ENCODE assay signal across 21 cellular contexts in the genomic region with DNA sequence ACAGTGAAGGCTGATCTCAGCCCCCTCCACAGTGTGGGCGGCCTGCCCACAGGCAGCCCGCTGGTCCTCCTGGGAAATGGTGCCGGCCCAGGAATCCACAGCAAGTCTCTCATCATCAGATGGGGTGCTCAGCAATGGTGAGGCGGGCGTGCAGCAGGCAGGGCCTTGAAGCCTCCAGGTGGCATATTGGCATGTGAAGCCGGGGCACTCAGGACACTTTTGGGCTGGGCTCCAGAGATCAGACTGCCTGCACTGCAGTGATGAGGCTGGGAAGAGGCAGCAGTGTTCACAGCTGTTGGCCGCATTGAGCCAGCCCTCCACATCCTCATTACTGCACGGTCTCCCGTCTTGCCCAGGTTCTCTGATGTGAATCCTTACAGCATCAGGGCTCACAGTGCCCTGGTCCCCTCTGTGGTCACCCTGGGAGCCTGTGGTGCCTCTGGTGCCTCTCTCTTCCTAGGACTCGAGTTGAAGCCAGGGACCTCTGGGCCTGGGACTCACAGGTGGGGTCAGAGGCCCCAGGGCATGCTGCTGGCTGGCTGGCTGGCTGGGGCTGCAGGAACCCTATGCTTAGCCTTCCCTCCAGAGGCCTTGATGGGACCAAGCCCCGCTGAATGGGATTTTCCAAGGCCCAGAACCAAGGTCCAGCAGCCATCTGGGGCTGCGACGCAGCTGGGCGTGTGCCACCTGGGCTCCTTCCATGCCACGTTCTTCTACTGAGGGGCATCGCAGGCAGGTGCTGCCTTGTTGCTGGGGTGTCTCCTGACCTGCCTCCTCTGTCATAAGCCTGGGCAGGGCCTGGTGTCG. TPM values are rescaled to one million over a fixed set of nuclear protein-coding genes. Genes with fewer than 3 reads are reported as not detected.
DNase-seq lines count a peak whose midpoint lies in the region; ATAC-seq and TF ChIP-seq lines count a peak whose summit lies in the region.
"Had no signal": no experiment of that assay in that cellular context is flagged by ENCODE, and none has a peak within 500 bp of the region (broad histone marks: within the 10 kb centered on the region; RNA-seq: fewer than 3 reads in every experiment).

No MANE protein-coding gene starts in this region.

- no peaks in the 10 kb centered on the region for H3K79me2 ChIP-seq in osteoblast (ENCODE audit: insufficient read depth, low read length)

- no peak for TF ChIP-seq CTCF in left ventricle myocardium inferior (IDR thresholded peaks at IDR 0.05; ENCODE audit: borderline replicate concordance)
- TF ChIP-seq CTCF in chondrocyte (IDR thresholded peaks at IDR 0.05), result no peak
- TF ChIP-seq CTCF in osteoblast (IDR thresholded peaks at IDR 0.05; ENCODE audit: extremely low read depth, low read depth, low read length), result no peak

- H3K27me3 ChIP-seq in left ventricle myocardium inferior (ENCODE audit: low read depth) (peaks cover under 1% of the 10 kb centered on the region), osteoblast (ENCODE audit: insufficient read depth, low read length) (no peaks in the 10 kb centered on the region)

- no peaks in the 10 kb centered on the region for H4K20me1 ChIP-seq in osteoblast (ENCODE audit: insufficient read depth, low read length)

- DNase-seq in left ventricle myocardium inferior (peak; percentile 7), Right ventricle myocardium inferior (ENCODE audit: missing footprints) (no peak), chondrocyte (ENCODE audit: low spot score) (peak; percentile 72), osteoblast (ENCODE audit: insufficient read length, low spot score, missing footprints) (peak; percentile 61), ureter (ENCODE audit: low spot score) (peak; percentile 32), KBM-7 (no peak)
- DNase-seq: activated CD4-positive, alpha-beta T cell treated with anti-CD3 and anti-CD28 coated beads, Interleukin-2, amount 10 ng/mL, durations not matched to agents 7 days and 5 days; activated T-cell treated with anti-CD3 and anti-CD28 coated beads for 4 hours; DND-41; hypothalamus; kidney glomerular epithelial cell; midbrain; NCI-H446; stimulated activated CD4-positive, alpha-beta T cell treated with anti-CD3 and anti-CD28 coated beads, Interleukin-4, amount 100 ng/mL, for 4 hours; substantia nigra had no signal

- ATAC-seq in Right ventricle myocardium inferior (no peak), HG02870 (IDR thresholded peaks at IDR 0.05; ENCODE audit: unreplicated experiment) (no peak), GM21529 (IDR thresholded peaks at IDR 0.05; ENCODE audit: unreplicated experiment) (no peak)

- H3K9me3 ChIP-seq in left ventricle myocardium inferior (replicated peaks), result no peaks in the 10 kb centered on the region
- no peaks in the 10 kb centered on the region for H3K9me3 ChIP-seq in osteoblast (ENCODE audit: low read depth, low read length)
- H3K9me3 ChIP-seq: prostate gland had no signal

- no peaks in the 10 kb centered on the region for H3K9me3 Mint-ChIP-seq in chondrocyte (ENCODE audit: low read depth)
- H3K9me3 Mint-ChIP-seq: activated CD4-positive, alpha-beta T cell treated with anti-CD3 and anti-CD28 coated beads, Interleukin-2, amount 10 ng/mL, durations not matched to agents 7 days and 5 days; nephron had no signal

- H2AFZ ChIP-seq in osteoblast (ENCODE audit: low read length), result no peak overlapping the region

- no peaks in the 10 kb centered on the region for H3K36me3 Mint-ChIP-seq in chondrocyte (ENCODE audit: low read depth)
- H3K36me3 Mint-ChIP-seq: activated naive CD8-positive, alpha-beta T cell had no signal

- no peak overlapping the region for H3K4me2 ChIP-seq in osteoblast (ENCODE audit: insufficient read depth, low read length)

- H3K27me3 Mint-ChIP-seq in chondrocyte (ENCODE audit: low read depth), result peaks cover 2% of the 10 kb centered on the region
- H3K27me3 Mint-ChIP-seq: activated CD4-positive, alpha-beta T cell treated with anti-CD3 and anti-CD28 coated beads, Interleukin-2, amount 10 ng/mL, durations not matched to agents 7 days and 5 days; activated naive CD8-positive, alpha-beta T cell had no signal

- H3K4me1 ChIP-seq in left ventricle myocardium inferior, result no peaks in the 10 kb centered on the region
- no peaks in the 10 kb centered on the region for H3K4me1 ChIP-seq in osteoblast (ENCODE audit: insufficient read depth, low read length)
- H3K4me1 ChIP-seq: prostate gland had no signal

- in situ Hi-C loops in KBM-7 (cut with MboI; ENCODE audit: low pct_unique_long_range_greater_than_20kb, low sequenced_read_pairs), result loop anchor here (5.0 kb wide), 1 partner anchor 64 kb away; no protein-coding TSS in a partner anchor

- H3K27ac ChIP-seq in left ventricle myocardium inferior (replicated peaks) (no peak overlapping the region), osteoblast (ENCODE audit: low read depth, low read length) (no peak overlapping the region)
- H3K27ac ChIP-seq: prostate gland had no signal

- intact Hi-C loops in left ventricle myocardium inferior (cut with micrococcal nuclease) (no loop called here), Right ventricle myocardium inferior (cut with DNase I) (no loop called here)

- H3K36me3 ChIP-seq in left ventricle myocardium inferior, result no peaks in the 10 kb centered on the region
- H3K36me3 ChIP-seq in osteoblast (ENCODE audit: insufficient read depth, low read length), result no peaks in the 10 kb centered on the region
- H3K36me3 ChIP-seq: prostate gland had no signal

- H3K27ac Mint-ChIP-seq in chondrocyte (ENCODE audit: unreplicated experiment), result no peak overlapping the region
- H3K27ac Mint-ChIP-seq: activated CD4-positive, alpha-beta T cell treated with anti-CD3 and anti-CD28 coated beads, Interleukin-2, amount 10 ng/mL, durations not matched to agents 7 days and 5 days; activated naive CD8-positive, alpha-beta T cell; nephron had no signal

- H3K4me3 ChIP-seq in left ventricle myocardium inferior (no peak overlapping the region), osteoblast (ENCODE audit: insufficient read depth, low read length) (no peak overlapping the region)
- H3K4me3 ChIP-seq: prostate gland had no signal

- no peak overlapping the region for H3K4me3 Mint-ChIP-seq in chondrocyte (ENCODE audit: unreplicated experiment)
- H3K4me3 Mint-ChIP-seq: activated CD4-positive, alpha-beta T cell treated with anti-CD3 and anti-CD28 coated beads, Interleukin-2, amount 10 ng/mL, durations not matched to agents 7 days and 5 days; activated naive CD8-positive, alpha-beta T cell; nephron had no signal

- H3K4me1 Mint-ChIP-seq in chondrocyte (ENCODE audit: low read depth), result no peaks in the 10 kb centered on the region
- H3K4me1 Mint-ChIP-seq: activated CD4-positive, alpha-beta T cell treated with anti-CD3 and anti-CD28 coated beads, Interleukin-2, amount 10 ng/mL, durations not matched to agents 7 days and 5 days had no signal

RNA-seq across cellular contexts. Expression of a gene that starts 48.6 kb away (rescaled TPM):
- total RNA-seq in left ventricle myocardium inferior (not detected), Right ventricle myocardium inferior (not detected), chondrocyte (not detected in 3 replicates), osteoblast (not detected in 2 replicates), ureter (0.83 TPM)
- total RNA-seq: activated CD4-positive, alpha-beta T cell treated with anti-CD3 and anti-CD28 coated beads, Interleukin-2, amount 10 ng/mL, durations not matched to agents 7 days and 5 days; fibroblast of villous mesenchyme; prostate gland had no signal

Comparison
In these comparisons a context has a peak if more than half of its experiments do, and no peak if none do; other contexts are left out.
1. DNase-seq: peak in left ventricle myocardium inferior (single experiment), chondrocyte (single experiment), osteoblast (single experiment) and ureter (single experiment); none in Right ventricle myocardium inferior (single experiment) and KBM-7 (single experiment).